Comparison of ENCODE assay signal across 22 cellular contexts in the genomic region with DNA sequence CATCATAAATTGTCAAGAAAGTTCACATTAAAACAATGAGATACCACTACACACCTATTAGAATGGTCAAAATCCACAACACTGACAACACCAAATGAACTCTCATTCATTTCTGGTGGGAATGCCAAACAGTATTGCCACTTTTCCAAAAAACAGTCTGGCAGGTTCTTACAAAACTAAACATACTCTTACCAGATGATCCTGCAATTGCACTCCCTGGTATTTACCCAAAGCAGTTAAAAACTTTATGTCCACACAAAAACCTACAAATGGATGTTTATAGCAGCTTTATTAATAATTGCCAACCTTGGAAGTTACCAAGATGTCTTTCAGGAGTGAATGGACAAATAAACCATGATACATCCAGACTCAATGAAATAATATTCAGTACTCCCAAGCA.
"Had no signal": no experiment of that assay in that cellular context is flagged by ENCODE, and none has a peak within 500 bp of the region (broad histone marks: within the 10 kb centered on the region; RNA-seq: fewer than 3 reads in every experiment).

No MANE protein-coding gene starts in this region.

- DNase-seq: Kasumi-1, MV-4-11, NCI-H1048, NCI-H1105, NCI-H1417, NCI-H1436 treated with DMSO at 0.1 percent for 48 hours, NCI-H1694, NCI-H187 treated with DMSO at 0.1 percent for 48 hours, NCI-H2081, NCI-H2107, NCI-H226, NCI-H446, NCI-H510A, NCI-H524 treated with DMSO at 0.1 percent for 48 hours, NCI-H69, NCI-H774, SHP77, SK-N-SH, SW 1271 had no signal

- H3K27ac ChIP-seq: KMS-11, RWPE1 had no signal

- H3K4me3 ChIP-seq: K562 had no signal

- ATAC-seq: K562 had no signal

- H3K9ac ChIP-seq: KMS-11, SK-N-SH had no signal

- FAIRE-seq: K562 had no signal

- H3K9me3 ChIP-seq: SK-N-SH had no signal

- H3K4me2 ChIP-seq: KMS-11, SK-N-SH had no signal
